13 cellular contexts compared by ENCODE assay signal in genomic region chr11:27282141-27282590, GRCh38.
A peak's percentile ranks its signal among the peaks of the same experiment; 100 is the strongest.
DNase-seq lines count a peak whose midpoint lies in the region; ATAC-seq, FAIRE-seq and TF ChIP-seq lines count a peak whose summit lies in the region.
"Had no signal": no experiment of that assay in that cellular context is flagged by ENCODE, and none has a peak within 500 bp of the region (broad histone marks: within the 10 kb centered on the region; RNA-seq: fewer than 3 reads in every experiment).

No MANE protein-coding gene starts in this region.

- no peaks in the 10 kb centered on the region for H3K36me3 ChIP-seq in astrocyte (ENCODE audit: insufficient read depth, low read length)
- H3K36me3 ChIP-seq in kidney (ENCODE audit: control insufficient read depth in 1 of 2, insufficient read depth in 2 of 2, low read length in 2 of 2), result no peaks in the 10 kb centered on the region
- H3K36me3 ChIP-seq in tibial nerve, result no peaks in the 10 kb centered on the region

- H3K27me3 Mint-ChIP-seq in astrocyte (ENCODE audit: low read depth, unreplicated experiment), result no peaks in the 10 kb centered on the region

- ATAC-seq in GM18517 (IDR thresholded peaks at IDR 0.05; ENCODE audit: unreplicated experiment) (no peak), GM18498 (IDR thresholded peaks at IDR 0.05; ENCODE audit: unreplicated experiment) (no peak)

- peak in 1 of 2 donors; percentile 20 for TF ChIP-seq EP300 in tibial nerve (IDR thresholded peaks at IDR 0.05)

- no peaks in the 10 kb centered on the region for H3K36me3 Mint-ChIP-seq in astrocyte (ENCODE audit: low read depth, unreplicated experiment)

- H3K79me2 ChIP-seq in astrocyte (ENCODE audit: insufficient read depth, low read length), result no peaks in the 10 kb centered on the region

- H3K9ac ChIP-seq in astrocyte (ENCODE audit: low read length) (peak overlapping the region; percentile 62), kidney (ENCODE audit: low read length in 2 of 2) (no peak overlapping the region)

- H3K27ac ChIP-seq in astrocyte (ENCODE audit: low read depth, low read length), result peak overlapping the region; percentile 91
- H3K27ac ChIP-seq in kidney (ENCODE audit: low read depth in 2 of 2, low read length in 2 of 2), result no peak overlapping the region
- peak overlapping the region in 2 of 4 donors; percentile 24 to 25 for H3K27ac ChIP-seq in tibial nerve

- intact Hi-C loops in kidney (cut with DNase I), result no loop called here

- no peak overlapping the region for H2AFZ ChIP-seq in astrocyte (ENCODE audit: low read depth, low read length)

- no peak overlapping the region for H3K4me3 ChIP-seq in HFF-Myc (replicated peaks; ENCODE audit: low read depth, low read length)
- H3K4me3 ChIP-seq in astrocyte (ENCODE audit: insufficient read depth, low read depth, low read length), result no peak overlapping the region
- H3K4me3 ChIP-seq in kidney (ENCODE audit: low read length in 2 of 2), result no peak overlapping the region
- H3K4me3 ChIP-seq in tibial nerve, result no peak overlapping the region

- peak; percentile 73 for DNase-seq in HFF-Myc (ENCODE audit: extremely low read depth, low read depth)
- peak; percentile 99 for DNase-seq in astrocyte (ENCODE audit: low read depth)
- DNase-seq in kidney, result peak; percentile 82
- peak; percentile 23 to 24 for DNase-seq in tibial nerve (ENCODE audit: low spot score in 2 of 2)
- DNase-seq in SHP77 treated with DMSO at 0.1 percent for 48 hours (lab: John Stamatoyannopoulos, UW), result no peak
- DNase-seq in NCI-H69 (lab: John Stamatoyannopoulos, UW), result no peak
- DNase-seq: activated T-cell treated with anti-CD3 and anti-CD28 coated beads, Interleukin-2, amount 50 U/mL, for 72 hours; foreskin melanocyte; NCI-H1694 treated with DMSO at 0.1 percent for 48 hours; small intestine; trophoblast cell had no signal

- FAIRE-seq in astrocyte (lab: Jason Lieb, UNC), result no peak
- FAIRE-seq in kidney (lab: Jason Lieb, UNC), result no peak
- FAIRE-seq: small intestine had no signal

- no peak overlapping the region for H3K27ac Mint-ChIP-seq in astrocyte (ENCODE audit: unreplicated experiment)
- H3K27ac Mint-ChIP-seq: activated T-cell treated with anti-CD3 and anti-CD28 coated beads, Interleukin-2, amount 50 U/mL, for 72 hours had no signal

- H3K4me1 ChIP-seq in astrocyte (ENCODE audit: insufficient read depth, low read length) (peaks cover 23% of the 10 kb centered on the region), kidney (ENCODE audit: control insufficient read depth in 1 of 2, insufficient read depth in 1 of 2, low read depth in 1 of 2, low read length in 2 of 2) (peaks cover 4% of the 10 kb centered on the region in 2 donors), tibial nerve (peaks cover 0 to 22% (median 0%) of the 10 kb centered on the region in 4 donors)

- no peak for TF ChIP-seq CTCF in HFF-Myc (IDR thresholded peaks at IDR 0.05; ENCODE audit: low read depth, low read length, missing control alignments)
- no peak for TF ChIP-seq CTCF in astrocyte (IDR thresholded peaks at IDR 0.05; ENCODE audit: insufficient read depth, low read depth, low read length)
- no peak for TF ChIP-seq CTCF in kidney (IDR thresholded peaks at IDR 0.05; ENCODE audit: borderline replicate concordance, extremely low read depth, insufficient read depth)
- TF ChIP-seq CTCF in tibial nerve (IDR thresholded peaks at IDR 0.05), result no peak

- H3K4me1 Mint-ChIP-seq in astrocyte (ENCODE audit: low read depth, unreplicated experiment), result peaks cover 14% of the 10 kb centered on the region

- H4K20me1 ChIP-seq in astrocyte (ENCODE audit: insufficient read depth, low read length), result no peaks in the 10 kb centered on the region

- no peaks in the 10 kb centered on the region for H3K9me3 Mint-ChIP-seq in astrocyte (ENCODE audit: unreplicated experiment)
- H3K9me3 Mint-ChIP-seq: activated T-cell treated with anti-CD3 and anti-CD28 coated beads, Interleukin-2, amount 50 U/mL, for 72 hours had no signal

- H3K4me3 Mint-ChIP-seq in astrocyte (ENCODE audit: unreplicated experiment), result no peak overlapping the region
- H3K4me3 Mint-ChIP-seq: activated T-cell treated with anti-CD3 and anti-CD28 coated beads, Interleukin-2, amount 50 U/mL, for 72 hours had no signal

- H3K27me3 ChIP-seq in astrocyte (ENCODE audit: insufficient read depth, low read length), result no peaks in the 10 kb centered on the region
- H3K27me3 ChIP-seq in tibial nerve, result no peaks in the 10 kb centered on the region

- peak overlapping the region; percentile 66 for H3K4me2 ChIP-seq in astrocyte (ENCODE audit: low read length)

- 23 to 27% methylated on average over 7 of the region's 7 CpGs for WGBS in tibial nerve, 2 donors

- no peaks in the 10 kb centered on the region for H3K9me3 ChIP-seq in astrocyte (ENCODE audit: insufficient read depth, low read depth, low read length)
- H3K9me3 ChIP-seq in kidney (ENCODE audit: control insufficient read depth in 1 of 2, low read length in 2 of 2), result no peaks in the 10 kb centered on the region
- no peaks in the 10 kb centered on the region for H3K9me3 ChIP-seq in tibial nerve

- no peak for TF ChIP-seq POLR2A in tibial nerve (IDR thresholded peaks at IDR 0.05)

Comparison
In these comparisons a context has a peak if more than half of its experiments do, and no peak if none do; other contexts are left out.
1. DNase-seq: peak in HFF-Myc (single experiment), astrocyte (single experiment), kidney (single experiment) and tibial nerve (2 of 2); none in SHP77 treated with DMSO at 0.1 percent for 48 hours (single experiment) and NCI-H69 (single experiment).